In genomic region chr7:128945668-128946366, GRCh38 we compare ENCODE assay signal across 23 cellular contexts. TPM values are rescaled to one million over a fixed set of nuclear protein-coding genes. Genes with fewer than 3 reads are reported as not detected.
"Had no signal": no experiment of that assay in that cellular context is flagged by ENCODE, and none has a peak within 500 bp of the region (broad histone marks: within the 10 kb centered on the region; RNA-seq: fewer than 3 reads in every experiment).

No MANE protein-coding gene starts in this region.

- H3K27me3 ChIP-seq: colonic mucosa had no signal

- DNase-seq: activated CD4-positive, alpha-beta memory T cell treated with anti-CD3 and anti-CD28 coated beads, Interleukin-2, amount 10 ng/mL, durations not matched to agents 7 days and 5 days; activated CD4-positive, alpha-beta T cell treated with anti-CD3 and anti-CD28 coated beads, Interleukin-2, amount 10 ng/mL, durations not matched to agents 24 days and 14 days; activated effector memory CD4-positive, alpha-beta T cell treated with Interleukin-2 at 50 U/mL for 16 hours; activated naive CD4-positive, alpha-beta T cell treated with anti-CD3 and anti-CD28 coated beads, Interleukin-2, amount 10 ng/mL, durations not matched to agents 7 days and 5 days; activated T-cell treated with anti-CD3 and anti-CD28 coated beads, Interleukin-2, amount 50 U/mL, for 72 hours; amygdala; colonic mucosa; lower lobe of right lung; mesendoderm; mucosa of descending colon; nephron progenitor cell; nucleus accumbens; small intestine; stimulated activated CD4-positive, alpha-beta T cell treated with anti-CD3 and anti-CD28 coated beads, Interleukin-2, amount 100 ng/mL, for 24 hours; stimulated activated naive CD4-positive, alpha-beta T cell treated with Interleukin-2 at 50 U/mL for 16 hours; T-helper 2 cell had no signal

- H3K27ac ChIP-seq: colonic mucosa, epithelial cell of prostate, lower lobe of right lung, parathyroid adenoma, thoracic aorta had no signal

- H3K4me1 ChIP-seq: colonic mucosa had no signal

- ATAC-seq: activated CD4-positive, CD25-positive, alpha-beta regulatory T cell treated with anti-CD3 and anti-CD28 coated beads, Interleukin-2, amount 50 U/mL, for 24 hours; activated T-cell treated with anti-CD3 and anti-CD28 coated beads, Interleukin-2, amount 50 U/mL, for 72 hours; left lobe of liver; lower lobe of right lung; mucosa of descending colon; sciatic nerve had no signal

- H3K36me3 ChIP-seq: colonic mucosa, thoracic aorta had no signal

- H3K9me3 ChIP-seq: colonic mucosa, lower lobe of right lung, mucosa of descending colon, thoracic aorta had no signal

- H3K4me3 ChIP-seq: colonic mucosa, lower lobe of right lung, mucosa of descending colon, thoracic aorta had no signal

RNA-seq across cellular contexts. Expression of gene KCP, which starts 35.3 kb away (rescaled TPM):
- total RNA-seq: fibroblast of villous mesenchyme had no signal
